Comparison of ENCODE assay signal across 7 cellular contexts in the genomic region with DNA sequence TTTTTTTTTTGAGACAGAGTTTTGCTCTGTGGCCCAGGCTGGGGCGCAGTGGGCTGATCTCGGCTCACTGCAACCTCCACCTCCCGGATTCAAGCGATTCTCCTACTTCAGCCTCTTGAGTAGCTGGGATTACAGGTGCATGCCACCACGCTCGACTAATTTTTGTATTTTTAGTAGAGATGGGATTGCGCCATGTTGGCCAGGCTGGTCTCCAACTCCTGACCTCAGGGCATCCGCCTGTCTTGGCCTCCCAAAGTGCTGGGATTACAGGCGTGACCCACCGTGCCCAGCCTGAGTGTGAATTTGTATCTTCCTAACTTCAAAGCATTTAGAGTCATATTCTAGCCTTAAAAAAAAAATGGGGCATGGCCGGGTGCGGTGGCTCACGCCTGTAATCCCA. TPM values are rescaled to one million over a fixed set of nuclear protein-coding genes. Genes with fewer than 3 reads are reported as not detected.
A peak's percentile ranks its signal among the peaks of the same experiment; 100 is the strongest.
DNase-seq lines count a peak whose midpoint lies in the region; ATAC-seq, FAIRE-seq and TF ChIP-seq lines count a peak whose summit lies in the region.
"Not testable (repeated sequence)": the region's sequence is repeated elsewhere in the genome, so short reads cannot be mapped to it uniquely, and the experiment has no call there.

No MANE protein-coding gene starts in this region.

- in situ Hi-C loops in IMR-90 (cut with MboI; ENCODE audit: low sequenced_read_pairs), result not testable (repeated sequence)

- H4K20me1 ChIP-seq in IMR-90 (ENCODE audit: insufficient read depth, low read length), result peaks cover 83% of the 10 kb centered on the region
- not testable (repeated sequence) for H4K20me1 ChIP-seq in keratinocyte (ENCODE audit: control insufficient read depth, extremely low read depth, insufficient read depth, low read length)

- H2BK15ac ChIP-seq in IMR-90 (ENCODE audit: low read depth, low read length), result not testable (repeated sequence)

- H3K27me3 Mint-ChIP-seq in natural killer cell (ENCODE audit: low read depth in 2 of 2), result not testable (repeated sequence)

- not testable (repeated sequence) for FAIRE-seq in keratinocyte (lab: Jason Lieb, UNC)

- not testable (repeated sequence) for TF ChIP-seq RAD21 in IMR-90 (IDR thresholded peaks at IDR 0.05; ENCODE audit: low read length)

- H2AK9ac ChIP-seq in IMR-90 (replicated peaks; ENCODE audit: low read depth, low read length, poor library complexity), result not testable (repeated sequence)

- H3K27me3 ChIP-seq in IMR-90 (ENCODE audit: control insufficient read depth, insufficient read depth, low read length); breast epithelium; esophagus muscularis mucosa; keratinocyte (ENCODE audit: control insufficient read depth, extremely low read depth, insufficient read depth, low read length); skeletal muscle satellite cell (ENCODE audit: control insufficient read depth, insufficient read depth, low read length); thyroid gland: not testable (repeated sequence)

- H3K27ac ChIP-seq in IMR-90 (ENCODE audit: insufficient read depth, low read length), result peak overlapping the region; percentile 17; the same call in 1 of the 2 replicates
- H3K27ac ChIP-seq in breast epithelium, result peak overlapping the region; percentile 90 to 96
- H3K27ac ChIP-seq in esophagus muscularis mucosa (replicated peaks in 1 of 4), result peak overlapping the region; percentile 87 to 91 (median 89)
- not testable (repeated sequence) for H3K27ac ChIP-seq in keratinocyte (ENCODE audit: control insufficient read depth, insufficient read depth, low read length)
- peak overlapping the region; percentile 94 for H3K27ac ChIP-seq in thyroid gland

- H4K91ac ChIP-seq in IMR-90 (ENCODE audit: insufficient read depth, low read depth, low read length), result not testable (repeated sequence)

- not testable (repeated sequence) for H3K36me3 ChIP-seq in IMR-90 (ENCODE audit: control insufficient read depth, insufficient read depth, low read length); breast epithelium; esophagus muscularis mucosa; keratinocyte (ENCODE audit: control insufficient read depth in 2 of 2, extremely low read depth in 1 of 2, insufficient read depth in 2 of 2, low read length in 2 of 2); skeletal muscle satellite cell (ENCODE audit: insufficient read depth, low read length); thyroid gland

- not testable (repeated sequence) for H3K9me3 Mint-ChIP-seq in natural killer cell

- H3K4me3 Mint-ChIP-seq in natural killer cell, result not testable (repeated sequence)

- no CpG with 5 or more reads among the region's 13 CpGs for WGBS in IMR-90 (ENCODE audit: extremely low coverage in 2 of 2, insufficient read length in 1 of 2), 2 experiments
- WGBS in esophagus muscularis mucosa, result 89% methylated on average over 13 of the region's 13 CpGs
- WGBS in thyroid gland, 2 donors, result 58 to 61% methylated on average over 13 of the region's 13 CpGs

- BruUV-seq in IMR-90 (replicated peaks; lab: Mats Ljungman, UMichigan), result not testable (repeated sequence)

- not testable (repeated sequence) for TF ChIP-seq CTCF in IMR-90 (conservative IDR thresholded peaks at IDR 0.05; ENCODE audit: low read depth, low read length); breast epithelium (IDR thresholded peaks at IDR 0.05); esophagus muscularis mucosa (IDR thresholded peaks at IDR 0.05); keratinocyte (optimal IDR thresholded peaks at IDR 0.05 in 1 of 3, IDR thresholded peaks at IDR 0.05 in 1 of 3, conservative IDR thresholded peaks at IDR 0.05 in 1 of 3; ENCODE audit: extremely low read depth in 1 of 3, insufficient read depth in 2 of 3, low read length in 3 of 3); natural killer cell (IDR thresholded peaks at IDR 0.05); thyroid gland (IDR thresholded peaks at IDR 0.05)

- H2BK20ac ChIP-seq in IMR-90 (ENCODE audit: low read depth, low read length), result not testable (repeated sequence)

- H4K5ac ChIP-seq in IMR-90 (ENCODE audit: low read depth, low read length), result not testable (repeated sequence)

- H3K4me2 ChIP-seq in IMR-90 (ENCODE audit: low read depth, low read length); keratinocyte (ENCODE audit: control insufficient read depth, extremely low read depth, insufficient read depth, low read depth, low read length): not testable (repeated sequence)
- peak overlapping the region; percentile 83 for H3K4me2 ChIP-seq in skeletal muscle satellite cell (ENCODE audit: low read length)

- H3K27ac Mint-ChIP-seq in natural killer cell, result peak overlapping the region; percentile 82 to 86

- POLR2A ChIA-PET in IMR-90 (lab: Charles Lee; ENCODE audit: unreplicated experiment), result not testable (repeated sequence)

- dilution Hi-C loops in IMR-90 (cut with HindIII; ENCODE audit: low sequenced_read_pairs, unreplicated experiment); keratinocyte (cut with MboI; ENCODE audit: extremely low pct_ligation_motif_present, low sequenced_read_pairs): not testable (repeated sequence)

- H3K4me1 Mint-ChIP-seq in natural killer cell, result peaks cover 38 to 55% of the 10 kb centered on the region in 2 donors

- H3K79me1 ChIP-seq in IMR-90 (ENCODE audit: low read depth in 1 of 2, low read length in 2 of 2), result peaks cover 10 to 80% of the 10 kb centered on the region in 2 experiments; a peak in 3 of 4 replicates

- intact Hi-C loops in IMR-90 (cut with micrococcal nuclease); breast epithelium (cut with DNase I; ENCODE audit: low total_unique reads); esophagus muscularis mucosa (cut with DNase I); natural killer cell (cut with micrococcal nuclease); thyroid gland (cut with DNase I): not testable (repeated sequence)

- not testable (repeated sequence) for TF ChIP-seq POLR2A in IMR-90 (IDR thresholded peaks at IDR 0.05; ENCODE audit: low read depth, low read length); breast epithelium (IDR thresholded peaks at IDR 0.05); esophagus muscularis mucosa (IDR thresholded peaks at IDR 0.05; ENCODE audit: low read depth); thyroid gland (IDR thresholded peaks at IDR 0.05)

- not testable (repeated sequence) for H3K56ac ChIP-seq in IMR-90 (ENCODE audit: extremely low read depth, insufficient read depth, low read length)

- not testable (repeated sequence) for H4K8ac ChIP-seq in IMR-90 (ENCODE audit: low read depth in 2 of 2, low read length in 2 of 2)

- TF ChIP-seq EP300 in esophagus muscularis mucosa (IDR thresholded peaks at IDR 0.05), result not testable (repeated sequence)

- DNase-seq in IMR-90; breast epithelium (ENCODE audit: low spot score in 2 of 2); esophagus muscularis mucosa (ENCODE audit: extremely low spot score); keratinocyte (ENCODE audit: low read depth, low spot score); natural killer cell: not testable (repeated sequence)
- peak; percentile 64 to 70 for DNase-seq in thyroid gland

- peaks cover 26% of the 10 kb centered on the region for H3K9me1 ChIP-seq in IMR-90 (ENCODE audit: insufficient read depth, low read length)
- H3K9me1 ChIP-seq in keratinocyte (ENCODE audit: control insufficient read depth, extremely low read depth, insufficient read depth, low read length), result not testable (repeated sequence)

- 0 out of 2 replicates have a peak overlapping the region, but pooled peaks have one; percentile 85 for H3K4ac ChIP-seq in IMR-90 (ENCODE audit: low read depth, low read length)

- not testable (repeated sequence) for H3K14ac ChIP-seq in IMR-90 (replicated peaks; ENCODE audit: low read depth, low read length)

- not testable (repeated sequence) for H3K4me3 ChIP-seq in IMR-90 (ENCODE audit: insufficient read depth, low read depth, low read length); keratinocyte (ENCODE audit: control insufficient read depth in 2 of 3, extremely low read depth in 1 of 3, insufficient read depth in 2 of 3, low read depth in 1 of 3, low read length in 3 of 3); skeletal muscle satellite cell (ENCODE audit: low read length); thyroid gland (replicated peaks in 1 of 3)
- H3K4me3 ChIP-seq in breast epithelium, result peak overlapping the region in 1 of 3 donors; percentile 58
- peak overlapping the region in 2 of 4 donors; percentile 3 to 40 for H3K4me3 ChIP-seq in esophagus muscularis mucosa

- H3K36me3 Mint-ChIP-seq in natural killer cell, result not testable (repeated sequence)

- H2BK120ac ChIP-seq in IMR-90 (ENCODE audit: low read depth, low read length), result not testable (repeated sequence)

- H3K79me2 ChIP-seq in keratinocyte (ENCODE audit: control insufficient read depth, insufficient read depth, low read length), result peaks cover 75% of the 10 kb centered on the region

- H3K18ac ChIP-seq in IMR-90 (ENCODE audit: low read depth, low read length), result not testable (repeated sequence)

- H3K9me3 ChIP-seq in IMR-90 (ENCODE audit: control insufficient read depth, insufficient read depth, low read length); breast epithelium; esophagus muscularis mucosa; keratinocyte (ENCODE audit: control insufficient read depth, low read depth, low read length); skeletal muscle satellite cell (replicated peaks; ENCODE audit: low read length); thyroid gland: not testable (repeated sequence)

- CTCF ChIA-PET in IMR-90 (lab: Yijun Ruan, JAX), result interaction anchor here (0.6 to 1.0 kb wide), 2 partner anchors 26 to 30 kb away, joined by 4 to 6 read pairs; no protein-coding TSS in a partner anchor

- not testable (repeated sequence) for H2AK5ac ChIP-seq in IMR-90 (ENCODE audit: low read depth, low read length)

- peaks cover 44% of the 10 kb centered on the region for H3K4me1 ChIP-seq in IMR-90 (ENCODE audit: control insufficient read depth, insufficient read depth, low read length)
- H3K4me1 ChIP-seq in breast epithelium, result peaks cover 15 to 47% of the 10 kb centered on the region in 2 donors
- H3K4me1 ChIP-seq in esophagus muscularis mucosa, result peaks cover 69 to 100% (median 97%) of the 10 kb centered on the region in 4 donors
- peaks cover 54% of the 10 kb centered on the region for H3K4me1 ChIP-seq in keratinocyte (ENCODE audit: control insufficient read depth, extremely low read depth, insufficient read depth, low read length)
- peaks cover 65% of the 10 kb centered on the region for H3K4me1 ChIP-seq in skeletal muscle satellite cell (ENCODE audit: control insufficient read depth, insufficient read depth, low read length)
- peaks cover 87 to 95% of the 10 kb centered on the region in 2 donors for H3K4me1 ChIP-seq in thyroid gland

- H3K9ac ChIP-seq in IMR-90 (ENCODE audit: low read depth, low read length), result not testable (repeated sequence)
- H3K9ac ChIP-seq in keratinocyte (ENCODE audit: control insufficient read depth, extremely low read depth, insufficient read depth, low read length), result peak overlapping the region; percentile 74
- H3K9ac ChIP-seq in skeletal muscle satellite cell (ENCODE audit: low read depth, low read length), result peak overlapping the region; percentile 73

- ATAC-seq in IMR-90 (ENCODE audit: low read depth); natural killer cell: not testable (repeated sequence)

- H2AFZ ChIP-seq in IMR-90 (replicated peaks; ENCODE audit: low read length, poor library complexity); keratinocyte (ENCODE audit: control insufficient read depth, low read length): not testable (repeated sequence)

- not testable (repeated sequence) for H3K23ac ChIP-seq in IMR-90 (ENCODE audit: low read depth, low read length)

- H2BK5ac ChIP-seq in IMR-90 (ENCODE audit: low read depth, low read length, poor library complexity, severe bottlenecking), result not testable (repeated sequence)

RNA-seq across cellular contexts. Expression of a gene that starts 6.7 kb away (rescaled TPM):
- total RNA-seq in IMR-90 (2012; rRNA removed) (5.0 TPM in 2 replicates), breast epithelium (10 to 100 TPM; 25.0 to 55.3 (median 40.3) TPM), esophagus muscularis mucosa (10 to 100 TPM; 26.0 to 51.2 (median 34.2) TPM), natural killer cell (10 to 100 TPM; 68.0 to 73.5 (median 68.1) TPM), thyroid gland (10 to 100 TPM; 44.3 to 87.2 (median 75.8) TPM)
- polyA plus RNA-seq in IMR-90 (2012; rRNA removed) (17.9 and 20.8 TPM in 2 replicates), keratinocyte (6.0 to 8.9 TPM (median 6.2 TPM) in 3 replicates)
- polyA plus RNA-seq in IMR-90 (2012; cell fraction: cytosol; rRNA removed), result 9.5 and 17.5 TPM in 2 replicates
- polyA plus RNA-seq in IMR-90 (2012; cell fraction: nucleus; rRNA removed; ENCODE audit: low replicate concordance), result 37.9 and 61.0 TPM in 2 replicates
- 4.4 TPM for polyA plus RNA-seq in keratinocyte (2011; ENCODE audit: low read depth)
- 3.6 and 6.2 TPM in 2 replicates for polyA plus RNA-seq in keratinocyte (2011; cell fraction: cytosol; rRNA removed)
- 15.4 and 21.1 TPM in 2 replicates for polyA plus RNA-seq in keratinocyte (2011; cell fraction: nucleus; rRNA removed)
- 11.5 and 11.8 TPM in 2 replicates for polyA plus RNA-seq in keratinocyte (2012; ENCODE audit: low replicate concordance)
- polyA minus RNA-seq in keratinocyte, result 17.1 to 21.4 TPM (median 19.6 TPM) in 3 replicates
- 27.8 TPM for polyA minus RNA-seq in keratinocyte (2011; cell fraction: cytosol; rRNA and poly(A)+ RNA removed)
- 33.1 and 43.6 TPM in 2 replicates for polyA minus RNA-seq in keratinocyte (2011; cell fraction: nucleus; rRNA and poly(A)+ RNA removed)
- total RNA-seq in skeletal muscle satellite cell (2012; rRNA removed), result 18.0 and 18.8 TPM in 2 replicates
